ENCODE assay signal across 23 cellular contexts in the genomic region with DNA sequence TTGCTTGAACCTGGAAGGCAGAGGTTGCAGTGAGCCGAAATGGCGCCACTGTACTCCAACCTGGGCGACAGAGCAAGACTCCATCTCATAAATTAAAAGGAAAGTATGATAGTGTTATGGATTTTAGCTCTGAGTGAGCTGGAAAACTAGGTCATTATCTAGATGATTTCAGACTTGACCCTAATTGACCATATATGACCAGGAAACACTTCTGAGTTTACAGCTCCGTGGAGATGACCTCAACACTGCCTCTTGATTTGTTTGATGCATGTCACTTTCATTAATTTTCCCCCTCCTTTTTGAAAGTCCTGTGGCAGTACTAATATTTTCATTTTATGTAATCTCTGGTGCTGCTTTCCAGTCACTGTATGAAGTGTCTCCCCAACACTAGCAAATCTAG. TPM values are rescaled to one million over a fixed set of nuclear protein-coding genes. Genes with fewer than 3 reads are reported as not detected.
DNase-seq lines count a peak whose midpoint lies in the region; ATAC-seq lines count a peak whose summit lies in the region.
"Had no signal": no experiment of that assay in that cellular context is flagged by ENCODE, and none has a peak within 500 bp of the region (broad histone marks: within the 10 kb centered on the region; RNA-seq: fewer than 3 reads in every experiment).

No MANE protein-coding gene starts in this region.

- peaks cover 31 to 38% of the 10 kb centered on the region in 2 donors for H3K36me3 Mint-ChIP-seq in CD4-positive, alpha-beta memory T cell
- H3K36me3 Mint-ChIP-seq in activated T-helper 1 cell treated with anti-CD3 and anti-CD28 coated beads, Interleukin-12 subunit alpha, Interleukin-12 subunit beta, Interleukin-2, Interleukin-4 antibody, amounts not matched to agents 30 ng/mL and 10 ng/mL and 1 ng/mL, durations not matched to agents 14 hours and 24 hours and 36 hours (ENCODE audit: low read depth), result peaks cover 46% of the 10 kb centered on the region

- intact Hi-C loops in CD4-positive, alpha-beta memory T cell (cut with micrococcal nuclease), result no loop called here
- intact Hi-C loops in activated T-helper 1 cell treated with anti-CD3 and anti-CD28 coated beads, Interleukin-12 subunit alpha, Interleukin-12 subunit beta, Interleukin-2, Interleukin-4 antibody, amounts not matched to agents 30 ng/mL and 10 ng/mL and 1 ng/mL, durations not matched to agents 14 hours and 24 hours and 36 hours (cut with micrococcal nuclease), result loop anchor here (1.0 to 10.0 kb wide), 9 partner anchors 8 to 1181 kb away; a partner anchor contains a TSS

- peaks cover 4% of the 10 kb centered on the region for H3K36me3 ChIP-seq in CD4-positive, alpha-beta memory T cell (ENCODE audit: insufficient read depth, low read length)

- H3K9me3 Mint-ChIP-seq in CD4-positive, alpha-beta memory T cell, result no peaks in the 10 kb centered on the region
- no peaks in the 10 kb centered on the region for H3K9me3 Mint-ChIP-seq in activated T-helper 1 cell treated with anti-CD3 and anti-CD28 coated beads, Interleukin-12 subunit alpha, Interleukin-12 subunit beta, Interleukin-2, Interleukin-4 antibody, amounts not matched to agents 30 ng/mL and 10 ng/mL and 1 ng/mL, durations not matched to agents 14 hours and 24 hours and 36 hours
- H3K9me3 Mint-ChIP-seq: nephron progenitor cell had no signal

- peak overlapping the region in 1 of 8 donors; percentile 20 for H3K4me3 Mint-ChIP-seq in CD4-positive, alpha-beta memory T cell
- peak overlapping the region; percentile 59 for H3K4me3 Mint-ChIP-seq in activated T-helper 1 cell treated with anti-CD3 and anti-CD28 coated beads, Interleukin-12 subunit alpha, Interleukin-12 subunit beta, Interleukin-2, Interleukin-4 antibody, amounts not matched to agents 30 ng/mL and 10 ng/mL and 1 ng/mL, durations not matched to agents 14 hours and 24 hours and 36 hours
- H3K4me3 Mint-ChIP-seq: endodermal cell, nephron progenitor cell had no signal

- peak; percentile 35 for ATAC-seq in HG02610 (IDR thresholded peaks at IDR 0.05; ENCODE audit: unreplicated experiment)

- POLR2A ChIA-PET in CD4-positive, alpha-beta memory T cell (lab: Charles Lee; ENCODE audit: partially characterized antibody), result no interaction called here

- H3K4me1 ChIP-seq in CD4-positive, alpha-beta memory T cell (ENCODE audit: insufficient read depth, low read length), result peaks cover 14% of the 10 kb centered on the region
- H3K4me1 ChIP-seq: Peyer's patch, tibial nerve had no signal

- no peak overlapping the region for H3K4me3 ChIP-seq in CD4-positive, alpha-beta memory T cell (ENCODE audit: low read length in 2 of 2)
- H3K4me3 ChIP-seq: Peyer's patch, tibial nerve had no signal

- no peak overlapping the region for H3K27ac ChIP-seq in CD4-positive, alpha-beta memory T cell (ENCODE audit: low read depth, low read length)
- H3K27ac ChIP-seq: tibial nerve had no signal

- no peak for DNase-seq in CD4-positive, alpha-beta memory T cell
- DNase-seq in DMS53 treated with DMSO at 0.1 percent for 48 hours (lab: John Stamatoyannopoulos, UW; ENCODE audit: unreplicated experiment) (peak; percentile 11), NCI-H1417 treated with DMSO at 0.1 percent for 48 hours (lab: John Stamatoyannopoulos, UW) (no peak), NCI-H2029 (lab: John Stamatoyannopoulos, UW) (no peak), NCI-H1417 (lab: John Stamatoyannopoulos, UW) (no peak), HK-2 (ENCODE audit: unreplicated experiment) (no peak)
- DNase-seq in activated T-helper 1 cell treated with anti-CD3 and anti-CD28 coated beads, Interleukin-12 subunit alpha, Interleukin-12 subunit beta, Interleukin-2, Interleukin-4 antibody, amounts not matched to agents 30 ng/mL and 10 ng/mL and 1 ng/mL, durations not matched to agents 14 hours and 24 hours and 36 hours (ENCODE audit: low spot score), result no peak
- DNase-seq: activated effector memory CD4-positive, alpha-beta T cell treated with Interleukin-2 at 50 U/mL for 16 hours; AML-193; endodermal cell; hippocampal formation; Kasumi-1; kidney; mesenchymal stem cell; NCI-H1105; NCI-H2171 treated with DMSO at 0.1 percent for 48 hours; nephron progenitor cell; Peyer's patch; SK-N-SH; small intestine had no signal

- peak overlapping the region in 5 of 7 donors; percentile 70 to 92 (median 90) for H3K27ac Mint-ChIP-seq in CD4-positive, alpha-beta memory T cell
- H3K27ac Mint-ChIP-seq in activated T-helper 1 cell treated with anti-CD3 and anti-CD28 coated beads, Interleukin-12 subunit alpha, Interleukin-12 subunit beta, Interleukin-2, Interleukin-4 antibody, amounts not matched to agents 30 ng/mL and 10 ng/mL and 1 ng/mL, durations not matched to agents 14 hours and 24 hours and 36 hours, result peak overlapping the region; percentile 95
- H3K27ac Mint-ChIP-seq: endodermal cell, progenitor cell of endocrine pancreas had no signal

- H3K9me3 ChIP-seq in CD4-positive, alpha-beta memory T cell (ENCODE audit: control insufficient read depth in 1 of 2, low read length in 2 of 2), result no peaks in the 10 kb centered on the region
- H3K9me3 ChIP-seq: Peyer's patch, SK-N-SH, tibial nerve had no signal

- no peaks in the 10 kb centered on the region for H3K27me3 ChIP-seq in CD4-positive, alpha-beta memory T cell (ENCODE audit: insufficient read depth, low read length)
- H3K27me3 ChIP-seq: Peyer's patch, tibial nerve had no signal

- CTCF ChIA-PET in CD4-positive, alpha-beta memory T cell (lab: Charles Lee; ENCODE audit: partially characterized antibody), result interaction anchor here (1.0 to 1.5 kb wide), 2 partner anchors 93 to 114 kb away, joined by 3 read pairs; no protein-coding TSS in a partner anchor

- peaks cover 14 to 20% (median 18%) of the 10 kb centered on the region in 4 donors for H3K4me1 Mint-ChIP-seq in CD4-positive, alpha-beta memory T cell
- peaks cover 34% of the 10 kb centered on the region for H3K4me1 Mint-ChIP-seq in activated T-helper 1 cell treated with anti-CD3 and anti-CD28 coated beads, Interleukin-12 subunit alpha, Interleukin-12 subunit beta, Interleukin-2, Interleukin-4 antibody, amounts not matched to agents 30 ng/mL and 10 ng/mL and 1 ng/mL, durations not matched to agents 14 hours and 24 hours and 36 hours (ENCODE audit: low read depth)
- H3K4me1 Mint-ChIP-seq: endodermal cell had no signal

- H3K27me3 Mint-ChIP-seq in CD4-positive, alpha-beta memory T cell, result no peaks in the 10 kb centered on the region
- no peaks in the 10 kb centered on the region for H3K27me3 Mint-ChIP-seq in activated T-helper 1 cell treated with anti-CD3 and anti-CD28 coated beads, Interleukin-12 subunit alpha, Interleukin-12 subunit beta, Interleukin-2, Interleukin-4 antibody, amounts not matched to agents 30 ng/mL and 10 ng/mL and 1 ng/mL, durations not matched to agents 14 hours and 24 hours and 36 hours (ENCODE audit: insufficient read depth)
- H3K27me3 Mint-ChIP-seq: progenitor cell of endocrine pancreas had no signal

RNA-seq across cellular contexts. Expression of a gene that starts 7.8 kb away (rescaled TPM):
- 10 to 100 TPM; 12.2 to 13.4 TPM for total RNA-seq in CD4-positive, alpha-beta memory T cell
- polyA plus RNA-seq in CD4-positive, alpha-beta memory T cell, result 1 to 10 TPM; 1.0 to 2.0 TPM
- total RNA-seq in activated T-helper 1 cell treated with anti-CD3 and anti-CD28 coated beads, Interleukin-12 subunit alpha, Interleukin-12 subunit beta, Interleukin-2, Interleukin-4 antibody, amounts not matched to agents 30 ng/mL and 10 ng/mL and 1 ng/mL, durations not matched to agents 14 hours and 24 hours and 36 hours, result 21.9 and 22.1 TPM in 2 replicates

RNA-seq across cellular contexts. Expression of a gene that starts 52.9 kb away (rescaled TPM):
- 10 to 100 TPM; 15.7 to 16.5 TPM for total RNA-seq in CD4-positive, alpha-beta memory T cell
- 1 to 10 TPM; 7.3 to 9.0 TPM for polyA plus RNA-seq in CD4-positive, alpha-beta memory T cell
- total RNA-seq in activated T-helper 1 cell treated with anti-CD3 and anti-CD28 coated beads, Interleukin-12 subunit alpha, Interleukin-12 subunit beta, Interleukin-2, Interleukin-4 antibody, amounts not matched to agents 30 ng/mL and 10 ng/mL and 1 ng/mL, durations not matched to agents 14 hours and 24 hours and 36 hours, result 19.9 and 22.6 TPM in 2 replicates
